Comparison of ENCODE assay signal across 16 cellular contexts in the genomic region with DNA sequence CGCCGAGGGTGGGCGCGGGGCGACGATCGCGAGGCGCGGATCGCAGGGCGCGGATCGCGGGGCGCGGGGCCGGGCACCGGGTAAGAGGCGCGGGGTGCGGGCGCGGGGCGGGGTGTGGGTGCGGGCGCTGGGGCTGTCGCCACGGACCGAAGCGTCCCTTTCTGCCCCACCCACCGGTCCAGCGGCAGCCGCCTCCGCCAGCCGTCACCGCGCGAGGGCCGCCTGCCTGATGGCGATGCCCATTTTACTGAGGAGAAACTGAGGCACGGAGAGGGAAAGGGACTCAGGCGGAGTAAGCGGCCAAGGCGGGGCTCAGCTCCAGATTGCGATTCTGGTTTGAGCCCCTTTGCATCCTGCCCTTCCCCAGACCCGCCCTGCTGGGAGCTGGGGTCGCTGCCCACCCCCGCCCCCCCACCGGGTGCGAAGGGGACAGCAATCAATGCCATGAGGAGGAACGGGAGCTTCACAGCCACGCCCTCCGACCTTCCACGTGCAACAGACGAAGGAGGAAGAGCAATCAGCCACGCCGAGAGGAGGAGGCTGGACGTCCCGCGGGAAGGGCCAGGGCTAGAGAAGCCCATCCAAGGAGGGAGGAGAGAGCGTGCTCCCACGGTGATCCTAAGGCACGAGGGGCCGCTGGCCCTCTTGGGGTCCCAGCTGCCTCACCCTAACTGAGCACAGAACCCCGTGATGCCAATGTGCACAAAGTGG. TPM values are rescaled to one million over a fixed set of nuclear protein-coding genes. Genes with fewer than 3 reads are reported as not detected.
DNase-seq lines count a peak whose midpoint lies in the region; ATAC-seq and TF ChIP-seq lines count a peak whose summit lies in the region.
"Had no signal": no experiment of that assay in that cellular context is flagged by ENCODE, and none has a peak within 500 bp of the region (broad histone marks: within the 10 kb centered on the region; RNA-seq: fewer than 3 reads in every experiment).

No MANE protein-coding gene starts in this region.

- H3K36me3 ChIP-seq in ES-I3 (ENCODE audit: insufficient read depth, low read length), result no peaks in the 10 kb centered on the region
- no peaks in the 10 kb centered on the region for H3K36me3 ChIP-seq in Peyer's patch
- H3K36me3 ChIP-seq in esophagus squamous epithelium, result no peaks in the 10 kb centered on the region
- no peaks in the 10 kb centered on the region for H3K36me3 ChIP-seq in psoas muscle (ENCODE audit: insufficient read depth in 1 of 2, low read depth in 1 of 2)
- H3K36me3 ChIP-seq in spleen, result no peaks in the 10 kb centered on the region

- no peak overlapping the region for H3K27ac Mint-ChIP-seq in activated CD4-positive, alpha-beta T cell treated with anti-CD3 and anti-CD28 coated beads, Interleukin-2, amount 10 ng/mL, durations not matched to agents 24 days and 14 days
- H3K27ac Mint-ChIP-seq: activated T-helper 2 cell treated with anti-CD3 and anti-CD28 coated beads, Interferon-gamma antibody, Interleukin-2, Interleukin-4, amounts not matched to agents 10 μg/mL and 5 μg/mL and 100 μg/mL, durations not matched to agents 14 hours and 24 hours and 36 hours had no signal

- peaks cover 0 to 30% of the 10 kb centered on the region in 2 donors for H3K27me3 ChIP-seq in Peyer's patch
- peaks cover 0 to 65% (median 7%) of the 10 kb centered on the region in 4 donors for H3K27me3 ChIP-seq in esophagus squamous epithelium
- H3K27me3 ChIP-seq in psoas muscle (ENCODE audit: insufficient read depth in 3 of 3, low read length in 2 of 3), result peaks cover 0 to 69% (median 28%) of the 10 kb centered on the region in 3 donors
- H3K27me3 ChIP-seq in spleen (replicated peaks in 1 of 7), result peaks cover 8 to 74% (median 47%) of the 10 kb centered on the region in 7 donors

- H3K9ac ChIP-seq in ES-I3 (ENCODE audit: low read depth, low read length), result peak overlapping the region; percentile 23; the same call in 1 of the 2 replicates

- H3K4me3 ChIP-seq in Peyer's patch (peak overlapping the region in 3 of 4 donors; percentile 18 to 44 (median 43)), esophagus squamous epithelium (peak overlapping the region; percentile 16 to 68 (median 54)), psoas muscle (peak overlapping the region; percentile 39), spleen (peak overlapping the region in 3 of 8 donors; percentile 14 to 61 (median 14))
- H3K4me3 ChIP-seq: SK-N-MC had no signal

- intact Hi-C loops in esophagus squamous epithelium (cut with DNase I), result no loop called here
- intact Hi-C loops in psoas muscle (cut with DNase I), result loop anchor here in 1 of 2 donors (10.0 kb wide), 1 partner anchor 299 kb away; a partner anchor contains a TSS
- intact Hi-C loops in activated CD4-positive, alpha-beta T cell treated with anti-CD3 and anti-CD28 coated beads, Interleukin-2, amount 10 ng/mL, durations not matched to agents 24 days and 14 days (cut with micrococcal nuclease), result no loop called here
- intact Hi-C loops in spleen (cut with DNase I; ENCODE audit: low total_unique reads), result no loop called here

- peaks cover 68% of the 10 kb centered on the region for H3K27me3 Mint-ChIP-seq in activated CD4-positive, alpha-beta T cell treated with anti-CD3 and anti-CD28 coated beads, Interleukin-2, amount 10 ng/mL, durations not matched to agents 24 days and 14 days

- no peak overlapping the region for H3K27ac ChIP-seq in Peyer's patch
- no peak overlapping the region for H3K27ac ChIP-seq in esophagus squamous epithelium
- no peak overlapping the region for H3K27ac ChIP-seq in psoas muscle
- no peak overlapping the region for H3K27ac ChIP-seq in spleen
- H3K27ac ChIP-seq: SK-N-MC had no signal

- H3K9me3 Mint-ChIP-seq in activated CD4-positive, alpha-beta T cell treated with anti-CD3 and anti-CD28 coated beads, Interleukin-2, amount 10 ng/mL, durations not matched to agents 24 days and 14 days, result no peaks in the 10 kb centered on the region
- H3K9me3 Mint-ChIP-seq: activated T-helper 2 cell treated with anti-CD3 and anti-CD28 coated beads, Interferon-gamma antibody, Interleukin-2, Interleukin-4, amounts not matched to agents 10 μg/mL and 5 μg/mL and 100 μg/mL, durations not matched to agents 14 hours and 24 hours and 36 hours had no signal

- H3K4me1 Mint-ChIP-seq in activated CD4-positive, alpha-beta T cell treated with anti-CD3 and anti-CD28 coated beads, Interleukin-2, amount 10 ng/mL, durations not matched to agents 24 days and 14 days, result peaks cover 7% of the 10 kb centered on the region

- no peak for ATAC-seq in psoas muscle
- ATAC-seq: stimulated activated naive CD8-positive, alpha-beta T cell treated with anti-CD3 and anti-CD28 coated beads, Interleukin-15, Interleukin-2, amounts not matched to agents 100 U/mL and 50 U/mL, for 24 hours had no signal

- H3K36me3 Mint-ChIP-seq in activated CD4-positive, alpha-beta T cell treated with anti-CD3 and anti-CD28 coated beads, Interleukin-2, amount 10 ng/mL, durations not matched to agents 24 days and 14 days (ENCODE audit: low read depth), result no peaks in the 10 kb centered on the region

- WGBS in esophagus squamous epithelium, 2 donors, result 57% methylated on average over 5 of the region's 66 CpGs; no CpG with 5 or more reads in 1 of the 2 donors
- WGBS in psoas muscle, 3 donors, result 6 to 13% (median 7%) methylated on average over 22 to 66 of the region's 66 CpGs
- 11 to 25% (median 16%) methylated on average over 24 to 66 of the region's 66 CpGs for WGBS in spleen, 5 donors

- DNase-seq in Peyer's patch (no peak), esophagus squamous epithelium (lab: John Stamatoyannopoulos, UW) (no peak), psoas muscle (no peak), HUDEP-2 (lab: John Stamatoyannopoulos, UW; ENCODE audit: unreplicated experiment in 76 of 76) (no peak), ecto neural progenitor cell (ENCODE audit: low spot score) (no peak), spleen (no peak)
- DNase-seq in activated CD4-positive, alpha-beta T cell treated with anti-CD3 and anti-CD28 coated beads, Interleukin-2, amount 10 ng/mL, durations not matched to agents 24 days and 14 days, result no peak
- DNase-seq: activated CD4-positive, alpha-beta T cell treated with anti-CD3 and anti-CD28 coated beads for 1 hour; cerebellar nuclear complex; foreskin melanocyte; NCI-H1105 treated with DMSO at 0.1 percent for 48 hours; stimulated activated CD4-positive, alpha-beta T cell treated with anti-CD3 and anti-CD28 coated beads, Interleukin-4, amount 100 ng/mL, for 1 hour; stimulated activated naive CD8-positive, alpha-beta T cell treated with anti-CD3 and anti-CD28 coated beads, Interleukin-15, Interleukin-2, amounts not matched to agents 100 U/mL and 50 U/mL, for 24 hours had no signal

- TF ChIP-seq POLR2A in Peyer's patch (IDR thresholded peaks at IDR 0.05) (no peak), esophagus squamous epithelium (IDR thresholded peaks at IDR 0.05) (no peak), spleen (IDR thresholded peaks at IDR 0.05) (no peak)

- no peak overlapping the region for H3K4me3 Mint-ChIP-seq in activated CD4-positive, alpha-beta T cell treated with anti-CD3 and anti-CD28 coated beads, Interleukin-2, amount 10 ng/mL, durations not matched to agents 24 days and 14 days

- H3K4me1 ChIP-seq in ES-I3 (ENCODE audit: insufficient read depth, low read length), result peaks cover 12% of the 10 kb centered on the region; the same call in 1 of the 2 replicates
- peaks cover 0 to 16% (median 3%) of the 10 kb centered on the region in 4 donors for H3K4me1 ChIP-seq in Peyer's patch
- peaks cover 8 to 35% (median 17%) of the 10 kb centered on the region in 3 donors for H3K4me1 ChIP-seq in esophagus squamous epithelium
- H3K4me1 ChIP-seq in psoas muscle, result peaks cover 4% of the 10 kb centered on the region
- peaks cover 6 to 19% (median 14%) of the 10 kb centered on the region in 6 donors for H3K4me1 ChIP-seq in spleen

- no peak for TF ChIP-seq CTCF in Peyer's patch (IDR thresholded peaks at IDR 0.05)
- TF ChIP-seq CTCF in esophagus squamous epithelium (IDR thresholded peaks at IDR 0.05), result no peak
- no peak for TF ChIP-seq CTCF in psoas muscle (IDR thresholded peaks at IDR 0.05)
- no peak for TF ChIP-seq CTCF in spleen (IDR thresholded peaks at IDR 0.05 in 8 of 11, conservative IDR thresholded peaks at IDR 0.05 in 3 of 11)

- no peaks in the 10 kb centered on the region for H3K9me3 ChIP-seq in ES-I3 (ENCODE audit: control insufficient read depth, insufficient read depth, low read length)
- no peaks in the 10 kb centered on the region for H3K9me3 ChIP-seq in Peyer's patch
- no peaks in the 10 kb centered on the region for H3K9me3 ChIP-seq in esophagus squamous epithelium
- no peaks in the 10 kb centered on the region for H3K9me3 ChIP-seq in psoas muscle
- no peaks in the 10 kb centered on the region for H3K9me3 ChIP-seq in spleen

RNA-seq across cellular contexts. Expression of a gene that starts 10.9 kb away (rescaled TPM):
- total RNA-seq in Peyer's patch, result 10 to 100 TPM; 23.1 to 41.2 (median 32.5) TPM
- 10 to 100 TPM in 3 of 4 donors, 1 to 10 TPM in 1; 9.0 to 23.3 (median 14.3) TPM for total RNA-seq in esophagus squamous epithelium
- total RNA-seq in psoas muscle, result 1 to 10 TPM; 3.0 to 6.6 (median 3.9) TPM
- polyA plus RNA-seq in psoas muscle, result 1 to 10 TPM; 1.8 to 3.2 (median 2.7) TPM
- 12.7 and 14.9 TPM in 2 replicates for total RNA-seq in activated CD4-positive, alpha-beta T cell treated with anti-CD3 and anti-CD28 coated beads, Interleukin-2, amount 10 ng/mL, durations not matched to agents 24 days and 14 days
- total RNA-seq in spleen, result 10 to 100 TPM; 25.8 to 40.3 (median 34.0) TPM
- 10 to 100 TPM in 1 of 3 donors, 1 to 10 TPM in 2; 7.9 to 10.5 (median 9.0) TPM for polyA plus RNA-seq in spleen
